14 cellular contexts compared by ENCODE assay signal in the genomic region with DNA sequence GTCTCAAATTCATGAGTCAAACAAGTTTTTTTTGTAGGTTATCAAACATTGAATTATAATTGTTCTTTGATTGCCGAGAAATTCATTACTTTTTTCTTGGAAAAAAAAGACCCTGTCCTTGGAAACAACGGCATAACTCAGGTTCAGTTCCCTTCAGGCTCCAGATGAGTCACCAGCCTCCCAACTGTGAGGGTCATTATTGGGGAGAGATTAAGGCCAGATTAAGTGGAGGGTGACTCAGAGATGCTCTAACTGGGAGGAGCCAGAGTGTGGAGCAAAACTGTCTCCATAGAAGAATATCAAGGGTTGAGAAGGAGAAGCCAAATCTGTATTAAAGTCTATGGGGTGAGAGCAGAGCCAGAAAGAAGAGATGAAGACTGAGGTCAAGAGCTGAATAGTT. TPM values are rescaled to one million over a fixed set of nuclear protein-coding genes. Genes with fewer than 3 reads are reported as not detected.
DNase-seq lines count a peak whose midpoint lies in the region; ATAC-seq and TF ChIP-seq lines count a peak whose summit lies in the region.
"Had no signal": no experiment of that assay in that cellular context is flagged by ENCODE, and none has a peak within 500 bp of the region (broad histone marks: within the 10 kb centered on the region; RNA-seq: fewer than 3 reads in every experiment).

No MANE protein-coding gene starts in this region.

- no peak overlapping the region for H3K18ac ChIP-seq in mesendoderm (ENCODE audit: low read length)

- H2BK15ac ChIP-seq in mesendoderm (replicated peaks; ENCODE audit: low read depth): no peak overlapping the region

- H3K27ac ChIP-seq in mesendoderm (ENCODE audit: low read depth, low read length) (no peak overlapping the region), right lobe of liver (no peak overlapping the region)
- H3K27ac ChIP-seq: C4-2B had no signal

- no peak for TF ChIP-seq CTCF in right lobe of liver (IDR thresholded peaks at IDR 0.05)

- no peak overlapping the region for H4K5ac ChIP-seq in mesendoderm (ENCODE audit: low read length)

- WGBS in mesendoderm (ENCODE audit: extremely low coverage, insufficient coverage, low lambda C conversion rate): no CpG with 5 or more reads among the region's 2 CpGs
- WGBS in right lobe of liver (ENCODE audit: insufficient coverage, low coverage, low lambda C conversion rate, missing lambda C conversion rate): 65% methylated on average over 2 of the region's 2 CpGs

- H3K4me3 ChIP-seq in mesendoderm (ENCODE audit: low read length) (no peak overlapping the region), right lobe of liver (no peak overlapping the region)

- no peak overlapping the region for H3K4me2 ChIP-seq in mesendoderm (ENCODE audit: low read length)

- H3K79me2 ChIP-seq in mesendoderm (ENCODE audit: control insufficient read depth, insufficient read depth, low read length): no peaks in the 10 kb centered on the region

- TF ChIP-seq POLR2A in right lobe of liver (IDR thresholded peaks at IDR 0.05): no peak

- DNase-seq in ELR (ENCODE audit: low read depth) (peak; percentile 80), NCI-H446 treated with DMSO at 0.1 percent for 48 hours (lab: John Stamatoyannopoulos, UW) (peak; percentile 6), astrocyte of the hippocampus (ENCODE audit: low read depth, low spot score) (peak; percentile 22), mesendoderm (peak; percentile 83), right lobe of liver (no peak), KG1 (lab: John Stamatoyannopoulos, UW) (no peak)
- no peak for DNase-seq in stimulated activated CD4-positive, alpha-beta T cell treated with anti-CD3 and anti-CD28 coated beads, Interleukin-4, amount 100 ng/mL, for 24 hours
- no peak for DNase-seq in effector CD4-positive, alpha-beta T cell
- DNase-seq: activated effector memory CD4-positive, alpha-beta T cell treated with anti-CD3 and anti-CD28 coated beads, Interleukin-2, amount 50 U/mL, for 16 hours; central memory CD4-positive, alpha-beta T cell; NCI-H1048; right cardiac atrium had no signal

- no peak overlapping the region for H2BK120ac ChIP-seq in mesendoderm (ENCODE audit: low read depth, low read length)

- H3K36me3 ChIP-seq in mesendoderm (ENCODE audit: control insufficient read depth, insufficient read depth, low read length) (no peaks in the 10 kb centered on the region), right lobe of liver (no peaks in the 10 kb centered on the region)

- H3K9ac ChIP-seq in mesendoderm (ENCODE audit: low read length): no peak overlapping the region

- H3K4me1 ChIP-seq in mesendoderm (ENCODE audit: control insufficient read depth, low read depth, low read length) (no peaks in the 10 kb centered on the region), right lobe of liver (no peaks in the 10 kb centered on the region)

- no peak overlapping the region for H4K8ac ChIP-seq in mesendoderm (ENCODE audit: low read depth, low read length)

- ATAC-seq in right lobe of liver: no peak
- ATAC-seq: right cardiac atrium had no signal

- no peaks in the 10 kb centered on the region for H3K9me3 ChIP-seq in right lobe of liver

- intact Hi-C loops in right lobe of liver (cut with DNase I): no loop called here

- H3K4ac ChIP-seq in mesendoderm (ENCODE audit: low read depth, low read length): no peak overlapping the region

- H2AK5ac ChIP-seq in mesendoderm (ENCODE audit: low read length): no peak overlapping the region

- H3K56ac ChIP-seq in mesendoderm (ENCODE audit: low read length): no peak overlapping the region

- no peak overlapping the region for H3K23ac ChIP-seq in mesendoderm (ENCODE audit: low read length)

- H2BK5ac ChIP-seq in mesendoderm (ENCODE audit: low read length): no peak overlapping the region

- no peaks in the 10 kb centered on the region for H3K79me1 ChIP-seq in mesendoderm (ENCODE audit: low read length)

- no peaks in the 10 kb centered on the region for H3K27me3 ChIP-seq in mesendoderm (ENCODE audit: insufficient read depth, low read length, poor library complexity)
- H3K27me3 ChIP-seq in right lobe of liver: no peaks in the 10 kb centered on the region

RNA-seq across cellular contexts. Expression of gene ADGRG4, which starts 9.6 kb away (rescaled TPM):
- under 0.01 TPM for polyA plus RNA-seq in mesendoderm (2013, experiment 1 of 2)
- under 0.01 TPM for polyA plus RNA-seq in mesendoderm (2013, experiment 2 of 2)
- under 1 TPM in 2 of 6 experiments, not detected in 4; 0.04 to 0.09 TPM for total RNA-seq in right lobe of liver
- total RNA-seq: mononuclear cell, right cardiac atrium had no signal
- polyA plus RNA-seq: right cardiac atrium had no signal

RNA-seq across cellular contexts. Expression of gene MAP7D3, which starts 59.2 kb away (rescaled TPM):
- 29.6 TPM for polyA plus RNA-seq in mesendoderm (2013, experiment 1 of 2)
- 34.8 TPM for polyA plus RNA-seq in mesendoderm (2013, experiment 2 of 2)
- 1 to 10 TPM; 2.4 to 5.4 (median 4.1) TPM for total RNA-seq in right lobe of liver

Comparison
In these comparisons a context has a peak if more than half of its experiments do, and no peak if none do; other contexts are left out.
1. DNase-seq: peak in ELR (single experiment), NCI-H446 treated with DMSO at 0.1 percent for 48 hours (single experiment), astrocyte of the hippocampus (single experiment) and mesendoderm (single experiment); none in right lobe of liver (0 of 3), stimulated activated CD4-positive, alpha-beta T cell treated with anti-CD3 and anti-CD28 coated beads, Interleukin-4, amount 100 ng/mL, for 24 hours (single experiment), KG1 (single experiment) and effector CD4-positive, alpha-beta T cell (single experiment).